In the genomic region with DNA sequence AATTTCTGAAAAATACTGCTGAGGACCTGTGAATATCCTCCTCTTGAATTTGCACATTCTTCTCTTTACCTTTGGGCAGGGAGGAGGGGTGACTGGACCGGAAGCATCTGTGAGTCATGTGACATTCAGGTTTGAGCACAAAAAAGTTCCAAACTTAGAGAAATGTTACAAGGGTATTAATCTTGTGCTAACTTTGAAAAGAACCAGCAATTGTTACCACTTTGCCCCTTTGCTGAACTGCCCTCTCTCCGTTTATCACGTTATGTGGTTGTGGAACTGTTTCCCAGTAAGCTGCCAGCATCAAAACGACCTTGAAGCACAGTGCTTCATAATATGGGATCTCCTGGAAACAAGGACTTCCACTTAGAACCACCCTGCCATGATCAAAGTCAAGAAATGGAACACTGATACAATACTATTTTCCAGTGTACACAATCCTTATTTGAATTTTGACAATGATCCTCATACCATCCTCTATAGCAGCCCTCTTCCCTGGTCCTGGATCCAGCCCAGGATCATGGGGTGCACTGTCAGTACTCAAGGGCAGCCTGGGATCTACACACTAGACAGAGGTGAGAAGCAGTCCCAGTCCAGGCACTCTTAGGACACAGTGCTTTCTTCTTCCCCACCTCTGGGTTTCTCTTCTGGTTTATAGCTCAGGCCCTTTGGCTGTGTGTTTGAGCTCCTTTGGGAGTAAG, we compare ENCODE assay signal across 14 cellular contexts. TPM values are rescaled to one million over a fixed set of nuclear protein-coding genes. Genes with fewer than 3 reads are reported as not detected.
A peak's percentile ranks its signal among the peaks of the same experiment; 100 is the strongest.
DNase-seq lines count a peak whose midpoint lies in the region; ATAC-seq and TF ChIP-seq lines count a peak whose summit lies in the region.
"Had no signal": no experiment of that assay in that cellular context is flagged by ENCODE, and none has a peak within 500 bp of the region (broad histone marks: within the 10 kb centered on the region; RNA-seq: fewer than 3 reads in every experiment).

No MANE protein-coding gene starts in this region.

- no peak for TF ChIP-seq POLR2A in erythroblast (IDR thresholded peaks at IDR 0.05; ENCODE audit: low read length)

- H3K36me3 ChIP-seq in SJCRH30, result no peaks in the 10 kb centered on the region
- H3K36me3 ChIP-seq: prostate gland, vagina had no signal

- no peaks in the 10 kb centered on the region for H3K9me3 ChIP-seq in SJCRH30 (replicated peaks)
- H3K9me3 ChIP-seq: prostate gland, vagina had no signal

- no peaks in the 10 kb centered on the region for H3K27me3 ChIP-seq in SJCRH30
- H3K27me3 ChIP-seq: vagina had no signal

- no peak overlapping the region for H3K4me3 ChIP-seq in SJCRH30
- H3K4me3 ChIP-seq: prostate gland, vagina had no signal

- no peaks in the 10 kb centered on the region for H3K27me3 Mint-ChIP-seq in stimulated activated naive CD8-positive, alpha-beta T cell treated with anti-CD3 and anti-CD28 coated beads, Interleukin-15, Interleukin-2, amounts not matched to agents 100 ng/mL and 50 ng/mL, for 24 hours
- H3K27me3 Mint-ChIP-seq: CD8-positive, alpha-beta memory T cell had no signal

- no peaks in the 10 kb centered on the region for H3K36me3 Mint-ChIP-seq in stimulated activated naive CD8-positive, alpha-beta T cell treated with anti-CD3 and anti-CD28 coated beads, Interleukin-15, Interleukin-2, amounts not matched to agents 100 ng/mL and 50 ng/mL, for 24 hours (ENCODE audit: low read depth)

- no peaks in the 10 kb centered on the region for H3K9me3 Mint-ChIP-seq in stimulated activated naive CD8-positive, alpha-beta T cell treated with anti-CD3 and anti-CD28 coated beads, Interleukin-15, Interleukin-2, amounts not matched to agents 100 ng/mL and 50 ng/mL, for 24 hours
- H3K9me3 Mint-ChIP-seq: CD8-positive, alpha-beta memory T cell had no signal

- H3K27ac Mint-ChIP-seq in stimulated activated naive CD8-positive, alpha-beta T cell treated with anti-CD3 and anti-CD28 coated beads, Interleukin-15, Interleukin-2, amounts not matched to agents 100 ng/mL and 50 ng/mL, for 24 hours, result peak overlapping the region; percentile 72

- no peak overlapping the region for H3K4me3 Mint-ChIP-seq in stimulated activated naive CD8-positive, alpha-beta T cell treated with anti-CD3 and anti-CD28 coated beads, Interleukin-15, Interleukin-2, amounts not matched to agents 100 ng/mL and 50 ng/mL, for 24 hours

- H3K27ac ChIP-seq in SJCRH30, result no peak overlapping the region
- H3K27ac ChIP-seq: prostate gland, vagina had no signal

- peaks cover 44% of the 10 kb centered on the region for H3K4me1 Mint-ChIP-seq in stimulated activated naive CD8-positive, alpha-beta T cell treated with anti-CD3 and anti-CD28 coated beads, Interleukin-15, Interleukin-2, amounts not matched to agents 100 ng/mL and 50 ng/mL, for 24 hours (ENCODE audit: low read depth)

- ATAC-seq in stimulated activated naive CD8-positive, alpha-beta T cell treated with anti-CD3 and anti-CD28 coated beads, Interleukin-15, Interleukin-2, amounts not matched to agents 100 U/mL and 50 U/mL, for 24 hours, result no peak
- ATAC-seq in GM21447 (IDR thresholded peaks at IDR 0.05; ENCODE audit: unreplicated experiment), result no peak

- H3K4me1 ChIP-seq in SJCRH30, result no peaks in the 10 kb centered on the region
- H3K4me1 ChIP-seq: prostate gland, vagina had no signal

- no peak for DNase-seq in stimulated activated naive CD8-positive, alpha-beta T cell treated with anti-CD3 and anti-CD28 coated beads, Interleukin-15, Interleukin-2, amounts not matched to agents 100 U/mL and 50 U/mL, for 24 hours
- DNase-seq in activated CD8-positive, alpha-beta memory T cell treated with anti-CD3 and anti-CD28 coated beads, Interleukin-2, amount 50 U/mL, for 4 hours, result peak; percentile 40
- DNase-seq in erythroblast (lab: John Stamatoyannopoulos, UW), result peak; percentile 29 to 47
- no peak for DNase-seq in NK-92 (lab: John Stamatoyannopoulos, UW; ENCODE audit: unreplicated experiment)
- DNase-seq in SJCRH30, result no peak
- DNase-seq in foreskin melanocyte, result no peak
- DNase-seq: CD8-positive, alpha-beta memory T cell; mesenchymal stem cell; NCI-H2029 treated with DMSO at 0.1 percent for 48 hours had no signal

RNA-seq across cellular contexts. Expression of a gene that starts 2.3 kb away (rescaled TPM):
- 0.03 TPM in 1 of 2 replicates, not detected in the other for total RNA-seq in SJCRH30 (2014; rRNA removed; shearing (Covaris generic))
- total RNA-seq: CD8-positive, alpha-beta memory T cell; glomerular endothelial cell; prostate gland; vagina had no signal

RNA-seq across cellular contexts. Expression of a gene that starts 9.9 kb away (rescaled TPM):
- total RNA-seq in SJCRH30 (2014; rRNA removed; shearing (Covaris generic)), result not detected in 2 replicates

RNA-seq across cellular contexts. Expression of a gene that starts 15.2 kb away (rescaled TPM):
- 124 and 133 TPM in 2 replicates for total RNA-seq in SJCRH30 (2014; rRNA removed; shearing (Covaris generic))

RNA-seq across cellular contexts. Expression of a gene that starts 25.6 kb away (rescaled TPM):
- total RNA-seq in SJCRH30 (2014; rRNA removed; shearing (Covaris generic)), result 298 and 331 TPM in 2 replicates

RNA-seq across cellular contexts. Expression of a gene that starts 35.9 kb away (rescaled TPM):
- 239 and 255 TPM in 2 replicates for total RNA-seq in SJCRH30 (2014; rRNA removed; shearing (Covaris generic))

Comparison
In these comparisons a context has a peak if more than half of its experiments do, and no peak if none do; other contexts are left out.
1. DNase-seq: peak in activated CD8-positive, alpha-beta memory T cell treated with anti-CD3 and anti-CD28 coated beads, Interleukin-2, amount 50 U/mL, for 4 hours (single experiment) and erythroblast (2 of 2); none in stimulated activated naive CD8-positive, alpha-beta T cell treated with anti-CD3 and anti-CD28 coated beads, Interleukin-15, Interleukin-2, amounts not matched to agents 100 U/mL and 50 U/mL, for 24 hours (single experiment), NK-92 (single experiment), SJCRH30 (0 of 2) and foreskin melanocyte (single experiment).